In genomic region chr1:24294757-24295371, GRCh38 we compare ENCODE assay signal across 11 cellular contexts. TPM values are rescaled to one million over a fixed set of nuclear protein-coding genes. Genes with fewer than 3 reads are reported as not detected.
DNase-seq lines count a peak whose midpoint lies in the region; ATAC-seq and TF ChIP-seq lines count a peak whose summit lies in the region.
"Had no signal": no experiment of that assay in that cellular context is flagged by ENCODE, and none has a peak within 500 bp of the region (broad histone marks: within the 10 kb centered on the region; RNA-seq: fewer than 3 reads in every experiment).

No MANE protein-coding gene starts in this region.

- no peaks in the 10 kb centered on the region for H3K9me3 ChIP-seq in HEK293 (ENCODE audit: control insufficient read depth, insufficient read depth, low read depth, low read length)
- no peaks in the 10 kb centered on the region for H3K9me3 ChIP-seq in subcutaneous abdominal adipose tissue (ENCODE audit: control insufficient read depth in 5 of 5, low read length in 5 of 5)
- H3K9me3 ChIP-seq: SJCRH30 had no signal

- H3K9ac ChIP-seq in subcutaneous abdominal adipose tissue (ENCODE audit: low read length in 5 of 5) = no peak overlapping the region

- ATAC-seq in left colon (peak; percentile 79), HG03432 (IDR thresholded peaks at IDR 0.05; ENCODE audit: unreplicated experiment) (no peak), GM19467 (IDR thresholded peaks at IDR 0.05; ENCODE audit: unreplicated experiment) (no peak), GM18870 (IDR thresholded peaks at IDR 0.05; ENCODE audit: unreplicated experiment) (no peak)
- ATAC-seq: activated naive CD4-positive, alpha-beta T cell treated with anti-CD3 and anti-CD28 coated beads, Interleukin-2, amount 50 U/mL, for 72 hours had no signal

- H3K27me3 ChIP-seq in subcutaneous abdominal adipose tissue (ENCODE audit: control insufficient read depth in 5 of 5, insufficient read depth in 4 of 5, low read length in 5 of 5) = peaks cover 0 to 2% (median 0%) of the 10 kb centered on the region in 5 donors

- H3K4me1 ChIP-seq in HEK293 (ENCODE audit: control insufficient read depth, insufficient read depth, low read length) (peaks cover 7% of the 10 kb centered on the region), subcutaneous abdominal adipose tissue (ENCODE audit: control insufficient read depth in 5 of 5, insufficient read depth in 5 of 5, low read length in 5 of 5) (peaks cover 0 to 23% (median 22%) of the 10 kb centered on the region in 5 donors)

- DNase-seq in astrocyte of the cerebellum (ENCODE audit: low read depth) (no peak), left colon (peak; percentile 30 to 57)
- DNase-seq in stimulated activated CD4-positive, alpha-beta T cell treated with anti-CD3 and anti-CD28 coated beads, Interleukin-4, amount 100 ng/mL, for 4 hours = no peak
- DNase-seq: SJCRH30 had no signal

- H3K27ac ChIP-seq in HEK293 (ENCODE audit: extremely low read depth, low read depth, low read length) (peak overlapping the region; percentile 32; the same call in 1 of the 2 replicates), subcutaneous abdominal adipose tissue (ENCODE audit: low read depth, low read length) (peak overlapping the region; percentile 66)
- H3K27ac ChIP-seq: SJCRH30 had no signal

- POLR2A ChIA-PET in HEK293 (lab: Yijun Ruan, JAX) = interaction anchor here (1.3 kb wide), 1 partner anchor 27 kb away, joined by 4 read pairs; no protein-coding TSS in a partner anchor

- in situ Hi-C loops in astrocyte of the cerebellum (cut with HindIII; ENCODE audit: low sequenced_read_pairs) = no loop called here

- H3K4me3 ChIP-seq in HEK293 (ENCODE audit: low read depth, low read length) = no peak overlapping the region
- no peak overlapping the region for H3K4me3 ChIP-seq in astrocyte of the cerebellum (ENCODE audit: low read depth, low read length)
- peak overlapping the region in 1 of 5 donors; percentile 16 for H3K4me3 ChIP-seq in subcutaneous abdominal adipose tissue (ENCODE audit: low read depth in 1 of 5, low read length in 5 of 5)
- H3K4me3 ChIP-seq: SJCRH30 had no signal

- CTCF ChIA-PET in HEK293 (lab: Yijun Ruan, JAX) = interaction anchor here (0.8 to 1.8 kb wide), 4 partner anchors 93 to 145 kb away, joined by 3 to 10 read pairs (median 4); no protein-coding TSS in a partner anchor

- no peaks in the 10 kb centered on the region for H3K36me3 ChIP-seq in HEK293 (ENCODE audit: control insufficient read depth in 2 of 2, insufficient read depth in 1 of 2, low read length in 2 of 2)
- no peaks in the 10 kb centered on the region for H3K36me3 ChIP-seq in subcutaneous abdominal adipose tissue (ENCODE audit: control insufficient read depth in 5 of 5, insufficient read depth in 5 of 5, low read length in 5 of 5)
- H3K36me3 ChIP-seq: SJCRH30 had no signal

- TF ChIP-seq CTCF in HEK293 (tag by site-specific recombination; IDR thresholded peaks at IDR 0.05) (peak; percentile 50; the same call in 1 of the 2 replicates), astrocyte of the cerebellum (IDR thresholded peaks at IDR 0.05; ENCODE audit: low read depth, low read length, missing control alignments) (peak; percentile 17)

- intact Hi-C loops in left colon (cut with DNase I, micrococcal nuclease) = no loop called here

TF ChIP-seq in HEK293, 187 proteins besides CTCF, POLR2A, EP300 and RAD21 (continues in another document):
- TF ChIP-seq ZBTB17 (tag by site-specific recombination; IDR thresholded peaks at IDR 0.05) (peak; percentile 46; the same call in 1 of the 2 replicates), ZNF394 (tag by site-specific recombination; IDR thresholded peaks at IDR 0.05; ENCODE audit: borderline replicate concordance) (peak; percentile 20; the same call in 1 of the 2 replicates), TCF7L2 (IDR thresholded peaks at IDR 0.05; ENCODE audit: borderline replicate concordance, low read depth, low read length) (no peak), WT1 (tag by site-specific recombination; IDR thresholded peaks at IDR 0.05) (peak; percentile 73), ZNF629 (tag by site-specific recombination; IDR thresholded peaks at IDR 0.05) (no peak), ZNF449 (tag by site-specific recombination; IDR thresholded peaks at IDR 0.05) (peak; percentile 73; the same call in 1 of the 2 replicates), GFI1B (tag by site-specific recombination; IDR thresholded peaks at IDR 0.05) (peak; percentile 53; the same call in 1 of the 2 replicates), SP2 (tag by site-specific recombination; IDR thresholded peaks at IDR 0.05) (peak; percentile 35; the same call in 1 of the 2 replicates), ZNF398 (tag by site-specific recombination; IDR thresholded peaks at IDR 0.05) (peak; percentile 51), PRDM1 (tag by site-specific recombination; IDR thresholded peaks at IDR 0.05) (0 out of 2 replicates have a peak, but pooled peaks have one; percentile 4), ZNF324 (tag by site-specific recombination; IDR thresholded peaks at IDR 0.05) (0 out of 2 replicates have a peak, but pooled peaks have one; percentile 0), KLF1 (tag by site-specific recombination; IDR thresholded peaks at IDR 0.05) (0 out of 2 replicates have a peak, but pooled peaks have one; percentile 28), OSR2 (tag by site-specific recombination; IDR thresholded peaks at IDR 0.05) (peak; percentile 94), ZNF501 (tag by site-specific recombination; IDR thresholded peaks at IDR 0.05) (no peak), PRDM10 (tag by site-specific recombination; IDR thresholded peaks at IDR 0.05) (peak; percentile 83), ZNF223 (tag by site-specific recombination; IDR thresholded peaks at IDR 0.05) (no peak), ZNF146 (tag by site-specific recombination; IDR thresholded peaks at IDR 0.05) (no peak), SP7 (tag by site-specific recombination; IDR thresholded peaks at IDR 0.05) (peak; percentile 92), ZBTB48 (tag by site-specific recombination; IDR thresholded peaks at IDR 0.05) (no peak), GLIS2 (tag by site-specific recombination; IDR thresholded peaks at IDR 0.05) (0 out of 2 replicates have a peak, but pooled peaks have one; percentile 9), TRIM28 (IDR thresholded peaks at IDR 0.05; ENCODE audit: borderline replicate concordance, low read length) (peak; percentile 69; the same call in 1 of the 2 replicates), ZBTB20 (tag by site-specific recombination; IDR thresholded peaks at IDR 0.05) (peak; percentile 34; the same call in 1 of the 2 replicates)

RNA-seq across cellular contexts. Expression of gene GRHL3, which starts 24.3 kb away (rescaled TPM):
- total RNA-seq in left colon = under 1 TPM in 1 of 2 donors, not detected in 1; 0.45 TPM
- total RNA-seq: activated naive CD4-positive, alpha-beta T cell treated with anti-CD3 and anti-CD28 coated beads, Interleukin-2, amount 50 U/mL, for 72 hours; mononuclear cell; SJCRH30 had no signal

Comparison
In these comparisons a context has a peak if more than half of its experiments do, and no peak if none do; other contexts are left out.
1. DNase-seq: peak in left colon (2 of 2); none in astrocyte of the cerebellum (single experiment) and stimulated activated CD4-positive, alpha-beta T cell treated with anti-CD3 and anti-CD28 coated beads, Interleukin-4, amount 100 ng/mL, for 4 hours (0 of 2).